8 cellular contexts compared by ENCODE assay signal in the genomic region with DNA sequence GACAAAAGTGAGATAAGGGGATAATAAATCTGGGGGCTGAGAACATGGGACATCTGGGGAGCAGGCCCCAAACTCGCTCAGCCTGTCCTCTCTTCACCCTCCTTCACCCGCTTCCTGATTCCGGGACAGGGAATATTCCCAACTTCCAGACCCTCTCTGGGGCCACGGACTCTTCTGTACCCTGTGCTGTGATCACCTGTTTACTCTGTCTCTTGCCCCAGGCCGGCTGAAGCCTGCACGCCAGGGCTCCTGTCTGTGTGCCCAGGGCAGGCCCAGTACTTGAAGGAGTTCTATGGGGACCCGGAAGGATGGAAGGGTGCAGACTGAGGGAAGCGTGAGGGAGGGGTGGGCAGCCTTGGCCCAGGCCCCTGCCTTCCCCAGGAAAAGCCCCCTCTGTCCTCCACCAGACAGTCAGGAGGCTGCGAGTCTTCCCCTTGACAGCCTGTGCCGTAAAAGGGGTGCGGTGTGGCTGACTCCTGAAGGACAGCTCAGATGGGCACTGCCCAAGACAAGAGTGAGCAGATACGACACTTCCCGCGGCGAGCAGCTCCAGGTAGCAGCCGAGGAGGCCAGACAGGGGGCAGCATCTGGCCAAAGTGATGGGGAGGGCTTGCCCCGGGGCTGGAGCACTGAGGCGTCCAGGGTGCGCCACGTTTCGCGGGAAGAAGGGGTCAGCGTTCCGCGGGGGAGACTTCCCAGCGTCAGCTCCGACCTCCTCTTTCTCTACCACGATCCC. TPM values are rescaled to one million over a fixed set of nuclear protein-coding genes. Genes with fewer than 3 reads are reported as not detected.
DNase-seq lines count a peak whose midpoint lies in the region; ATAC-seq and TF ChIP-seq lines count a peak whose summit lies in the region.

No MANE protein-coding gene starts in this region.

- peaks cover 24% of the 10 kb centered on the region for H3K36me3 Mint-ChIP-seq in activated CD8-positive, alpha-beta T cell treated with anti-CD3 and anti-CD28 coated beads, Interleukin-2, amount 10 ng/mL, durations not matched to agents 7 days and 5 days (ENCODE audit: low read depth)
- H3K36me3 Mint-ChIP-seq in progenitor cell of endocrine pancreas (ENCODE audit: insufficient read depth), result peaks cover 3% of the 10 kb centered on the region

- no peaks in the 10 kb centered on the region for H3K27me3 Mint-ChIP-seq in activated CD8-positive, alpha-beta T cell treated with anti-CD3 and anti-CD28 coated beads, Interleukin-2, amount 10 ng/mL, durations not matched to agents 7 days and 5 days (ENCODE audit: low read depth)
- H3K27me3 Mint-ChIP-seq in progenitor cell of endocrine pancreas, result peaks cover 17% of the 10 kb centered on the region

- H3K27ac ChIP-seq in A673 (ENCODE audit: low read depth, low read length, poor library complexity, severe bottlenecking), result peak overlapping the region; percentile 96
- H3K27ac ChIP-seq in HUES6 (ENCODE audit: low read depth, low read length), result peak overlapping the region; percentile 85
- peak overlapping the region in 8 of 10 donors; percentile 26 to 89 (median 72) for H3K27ac ChIP-seq in heart right ventricle

- DNase-seq in A673 (ENCODE audit: low spot score) (no peak), heart right ventricle (peak; percentile 16 to 33), progenitor cell of endocrine pancreas (ENCODE audit: low spot score, unreplicated experiment) (peak; percentile 26), OCI-M2 (lab: John Stamatoyannopoulos, UW; ENCODE audit: unreplicated experiment) (no peak)
- DNase-seq in activated CD8-positive, alpha-beta T cell treated with anti-CD3 and anti-CD28 coated beads, Interleukin-2, amount 10 ng/mL, durations not matched to agents 7 days and 5 days, result peak; percentile 43

- intact Hi-C loops in A673 (cut with micrococcal nuclease; ENCODE audit: unreplicated experiment), result loop anchor here (5.0 kb wide), 1 partner anchor 86 kb away; a partner anchor contains a TSS
- intact Hi-C loops in heart right ventricle (cut with DNase I), result loop anchor here in 7 of 10 donors (5.0 to 10.0 kb wide), 6 partner anchors 69 to 161 kb away; a partner anchor contains a TSS

- WGBS in heart right ventricle, 2 donors, result 29 to 34% methylated on average over 28 of the region's 28 CpGs

- BruUV-seq in A673 (replicated peaks; lab: Mats Ljungman, UMichigan), result TSS peak; percentile 82

- peak overlapping the region; percentile 94 for H3K9ac ChIP-seq in HUES6 (ENCODE audit: low read length)

- peak overlapping the region; percentile 93 for H3K27ac Mint-ChIP-seq in activated CD8-positive, alpha-beta T cell treated with anti-CD3 and anti-CD28 coated beads, Interleukin-2, amount 10 ng/mL, durations not matched to agents 7 days and 5 days
- H3K27ac Mint-ChIP-seq in progenitor cell of endocrine pancreas, result peak overlapping the region; percentile 88

- H3K4me1 ChIP-seq in A673 (ENCODE audit: insufficient read depth, low read length, poor library complexity, severe bottlenecking) (peaks cover 27% of the 10 kb centered on the region), HUES6 (ENCODE audit: control insufficient read depth, insufficient read depth, low read length) (peaks cover 21% of the 10 kb centered on the region), heart right ventricle (peaks cover 6 to 22% (median 19%) of the 10 kb centered on the region in 9 donors)

- peaks cover 39% of the 10 kb centered on the region for H3K4me1 Mint-ChIP-seq in activated CD8-positive, alpha-beta T cell treated with anti-CD3 and anti-CD28 coated beads, Interleukin-2, amount 10 ng/mL, durations not matched to agents 7 days and 5 days (ENCODE audit: low read depth)
- peaks cover 11% of the 10 kb centered on the region for H3K4me1 Mint-ChIP-seq in progenitor cell of endocrine pancreas (ENCODE audit: low read depth)

- H3K36me3 ChIP-seq in A673 (ENCODE audit: insufficient read depth, low read length, poor library complexity, severe bottlenecking) (peaks cover 30% of the 10 kb centered on the region), HUES6 (ENCODE audit: control insufficient read depth, insufficient read depth, low read length) (peaks cover 31% of the 10 kb centered on the region), heart right ventricle (peaks cover 0 to 20% (median 0%) of the 10 kb centered on the region in 9 donors)

- peak overlapping the region; percentile 89 for H3K4me3 Mint-ChIP-seq in activated CD8-positive, alpha-beta T cell treated with anti-CD3 and anti-CD28 coated beads, Interleukin-2, amount 10 ng/mL, durations not matched to agents 7 days and 5 days
- H3K4me3 Mint-ChIP-seq in progenitor cell of endocrine pancreas (ENCODE audit: low read depth), result peak overlapping the region; percentile 66

- H3K9me3 ChIP-seq in A673 (ENCODE audit: low read depth, low read length, poor library complexity, severe bottlenecking) (no peaks in the 10 kb centered on the region), HUES6 (ENCODE audit: control insufficient read depth, insufficient read depth, low read depth, low read length) (no peaks in the 10 kb centered on the region), heart right ventricle (no peaks in the 10 kb centered on the region)

- H3K27me3 ChIP-seq in A673 (replicated peaks; ENCODE audit: insufficient read depth, low read depth, low read length, poor library complexity) (no peaks in the 10 kb centered on the region), HUES6 (ENCODE audit: control insufficient read depth, insufficient read depth, low read length) (peaks cover 13% of the 10 kb centered on the region; the same call in 1 of the 2 replicates), heart right ventricle (no peaks in the 10 kb centered on the region)

- CTCF ChIA-PET in A673 (lab: Charles Lee), result interaction anchor here (0.6 kb wide), 1 partner anchor 98 kb away, joined by 3 read pairs; no protein-coding TSS in a partner anchor
- CTCF ChIA-PET in activated CD8-positive, alpha-beta T cell treated with anti-CD3 and anti-CD28 coated beads, Interleukin-2, amount 10 ng/mL, durations not matched to agents 7 days and 5 days (lab: Charles Lee), result interaction anchor here (0.7 to 3.7 kb wide), 4 partner anchors 13 to 88 kb away, joined by 3 to 20 read pairs (median 5); a partner anchor contains a TSS

- POLR2A ChIA-PET in A673 (lab: Charles Lee; ENCODE audit: low non-redundant PET), result interaction anchor here (0.6 kb wide), 1 partner anchor 15 kb away, joined by 10 read pairs; no protein-coding TSS in a partner anchor
- POLR2A ChIA-PET in activated CD8-positive, alpha-beta T cell treated with anti-CD3 and anti-CD28 coated beads, Interleukin-2, amount 10 ng/mL, durations not matched to agents 7 days and 5 days (lab: Charles Lee), result interaction anchor here (1.6 kb wide), 1 partner anchor 32 kb away, joined by 4 read pairs; a partner anchor contains a TSS

- TF ChIP-seq CTCF in A673 (conservative IDR thresholded peaks at IDR 0.05; ENCODE audit: low read depth, low read length) (no peak), GM12872 (IDR thresholded peaks at IDR 0.05; ENCODE audit: insufficient read depth, low read depth, low read length) (peak; percentile 54; the same call in 2 of the 3 replicates), heart right ventricle (IDR thresholded peaks at IDR 0.05) (peak in 7 of 9 donors; percentile 14 to 52 (median 31)), progenitor cell of endocrine pancreas (IDR thresholded peaks at IDR 0.05; ENCODE audit: unreplicated experiment) (no peak)

- ATAC-seq in activated CD8-positive, alpha-beta T cell treated with anti-CD3 and anti-CD28 coated beads, Interleukin-2, amount 10 ng/mL, durations not matched to agents 7 days and 5 days, result peak; percentile 2
- ATAC-seq in heart right ventricle (peak in 7 of 8 donors; percentile 6 to 61 (median 25)), HG02938 (IDR thresholded peaks at IDR 0.05; ENCODE audit: unreplicated experiment) (no peak)

- H3K4me3 ChIP-seq in A673 (ENCODE audit: low read depth, low read length, poor library complexity, severe bottlenecking) (peak overlapping the region; percentile 100), HUES6 (ENCODE audit: low read depth, low read length) (peak overlapping the region; percentile 91), heart right ventricle (peak overlapping the region; percentile 41 to 98 (median 80))

- no peaks in the 10 kb centered on the region for H3K9me3 Mint-ChIP-seq in activated CD8-positive, alpha-beta T cell treated with anti-CD3 and anti-CD28 coated beads, Interleukin-2, amount 10 ng/mL, durations not matched to agents 7 days and 5 days (ENCODE audit: insufficient read depth)
- no peaks in the 10 kb centered on the region for H3K9me3 Mint-ChIP-seq in progenitor cell of endocrine pancreas (ENCODE audit: low read depth)

RNA-seq across cellular contexts. Expression of a gene that starts 1.0 kb away (rescaled TPM):
- total RNA-seq in A673 (2021) (71.7 and 76.1 TPM in 2 replicates), heart right ventricle (1 to 10 TPM in 6 of 10 donors, under 1 TPM in 4; 0.62 to 3.4 (median 1.1) TPM), progenitor cell of endocrine pancreas (26.5 and 27.8 TPM in 2 replicates)
- total RNA-seq in activated CD8-positive, alpha-beta T cell treated with anti-CD3 and anti-CD28 coated beads, Interleukin-2, amount 10 ng/mL, durations not matched to agents 7 days and 5 days, result 100 to 1,000 TPM; 105 to 110 TPM
- under 1 TPM; 0.51 to 0.93 TPM for polyA plus RNA-seq in heart right ventricle

RNA-seq across cellular contexts. Expression of a gene that starts 31.7 kb away (rescaled TPM):
- total RNA-seq in A673 (2021), result 48.5 and 51.9 TPM in 2 replicates
- total RNA-seq in activated CD8-positive, alpha-beta T cell treated with anti-CD3 and anti-CD28 coated beads, Interleukin-2, amount 10 ng/mL, durations not matched to agents 7 days and 5 days, result 10 to 100 TPM; 21.6 to 32.9 TPM
- 1 to 10 TPM in 4 of 10 donors, under 1 TPM in 6; 0.47 to 1.9 (median 0.95) TPM for total RNA-seq in heart right ventricle
- 1 to 10 TPM in 1 of 2 donors, under 1 TPM in 1; 0.29 to 2.3 TPM for polyA plus RNA-seq in heart right ventricle
- 27.4 and 32.2 TPM in 2 replicates for total RNA-seq in progenitor cell of endocrine pancreas

RNA-seq across cellular contexts. Expression of a gene that starts 42.9 kb away (rescaled TPM):
- 1.6 and 2.9 TPM in 2 replicates for total RNA-seq in A673 (2021)
- under 1 TPM in 1 of 2 experiments, not detected in 1; 0.10 TPM for total RNA-seq in activated CD8-positive, alpha-beta T cell treated with anti-CD3 and anti-CD28 coated beads, Interleukin-2, amount 10 ng/mL, durations not matched to agents 7 days and 5 days
- total RNA-seq in heart right ventricle, result under 1 TPM in 3 of 10 donors, not detected in 7; 0.12 to 0.18 (median 0.17) TPM
- polyA plus RNA-seq in heart right ventricle, result not detected
- 2.4 and 2.5 TPM in 2 replicates for total RNA-seq in progenitor cell of endocrine pancreas

RNA-seq across cellular contexts. Expression of a gene that starts 46.7 kb away (rescaled TPM):
- total RNA-seq in A673 (2021) (24.2 and 27.1 TPM in 2 replicates), heart right ventricle (10 to 100 TPM in 4 of 10 donors, 1 to 10 TPM in 6; 6.2 to 14.9 (median 9.2) TPM), progenitor cell of endocrine pancreas (23.3 and 23.8 TPM in 2 replicates)
- total RNA-seq in activated CD8-positive, alpha-beta T cell treated with anti-CD3 and anti-CD28 coated beads, Interleukin-2, amount 10 ng/mL, durations not matched to agents 7 days and 5 days, result 10 to 100 TPM; 21.1 to 22.4 TPM
- 1 to 10 TPM; 3.4 to 5.4 TPM for polyA plus RNA-seq in heart right ventricle

Comparison
In these comparisons a context has a peak if more than half of its experiments do, and no peak if none do; other contexts are left out.
1. DNase-seq: peak in activated CD8-positive, alpha-beta T cell treated with anti-CD3 and anti-CD28 coated beads, Interleukin-2, amount 10 ng/mL, durations not matched to agents 7 days and 5 days (single experiment), heart right ventricle (2 of 2) and progenitor cell of endocrine pancreas (single experiment); none in A673 (single experiment) and OCI-M2 (single experiment).
2. CTCF ChIP-seq: peak in GM12872 (single experiment) and heart right ventricle (7 of 9); none in A673 (single experiment) and progenitor cell of endocrine pancreas (single experiment).
3. Peak in every context shown above with its lines, with median percentiles within 50 percentile points of each other: H3K27ac ChIP-seq and H3K4me3 ChIP-seq.